In the genomic region with DNA sequence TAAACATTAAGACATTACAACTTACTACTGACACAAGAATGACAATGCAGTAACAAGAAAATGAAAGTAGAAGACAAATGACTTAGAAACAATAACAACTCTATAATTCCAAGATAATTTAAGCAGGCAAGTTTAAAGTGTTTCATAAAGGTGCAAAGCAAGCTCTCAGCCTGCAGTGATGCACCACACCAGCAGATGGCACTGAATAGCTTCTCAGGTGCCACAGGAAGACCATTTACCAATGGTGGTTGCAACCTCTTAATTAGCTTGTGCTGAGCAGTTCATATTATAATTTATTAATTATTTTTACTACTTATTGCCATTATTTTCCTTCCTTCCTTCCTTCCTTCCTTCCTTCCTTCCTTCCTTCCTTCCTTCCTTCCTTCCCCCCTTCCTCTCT, we compare ENCODE assay signal across 9 cellular contexts.
A peak's percentile ranks its signal among the peaks of the same experiment; 100 is the strongest.
DNase-seq lines count a peak whose midpoint lies in the region; ATAC-seq, FAIRE-seq and TF ChIP-seq lines count a peak whose summit lies in the region.
"Had no signal": no experiment of that assay in that cellular context is flagged by ENCODE, and none has a peak within 500 bp of the region (broad histone marks: within the 10 kb centered on the region; RNA-seq: fewer than 3 reads in every experiment).

No MANE protein-coding gene starts in this region.

- H3K4me3 ChIP-seq in ascending aorta: no peak overlapping the region
- H3K4me3 ChIP-seq in keratinocyte (ENCODE audit: control insufficient read depth in 2 of 3, extremely low read depth in 1 of 3, insufficient read depth in 2 of 3, low read depth in 1 of 3, low read length in 3 of 3): no peak overlapping the region

- TF ChIP-seq CTCF in ascending aorta (IDR thresholded peaks at IDR 0.05) (peak in 2 of 3 experiments; percentile 34 to 52), keratinocyte (optimal IDR thresholded peaks at IDR 0.05 in 1 of 3, IDR thresholded peaks at IDR 0.05 in 1 of 3, conservative IDR thresholded peaks at IDR 0.05 in 1 of 3; ENCODE audit: extremely low read depth in 1 of 3, insufficient read depth in 2 of 3, low read length in 3 of 3) (peak; percentile 73 to 86 (median 78))

- H3K27ac ChIP-seq in ascending aorta (no peak overlapping the region), keratinocyte (ENCODE audit: control insufficient read depth, insufficient read depth, low read length) (no peak overlapping the region)

- no peaks in the 10 kb centered on the region for H3K27me3 ChIP-seq in ascending aorta
- no peaks in the 10 kb centered on the region for H3K27me3 ChIP-seq in keratinocyte (ENCODE audit: control insufficient read depth, extremely low read depth, insufficient read depth, low read length)

- H3K4me1 ChIP-seq in ascending aorta (no peaks in the 10 kb centered on the region), keratinocyte (ENCODE audit: control insufficient read depth, extremely low read depth, insufficient read depth, low read length) (no peaks in the 10 kb centered on the region)

- DNase-seq in NCI-H82 (lab: John Stamatoyannopoulos, UW) (peak; percentile 72), NCI-H82 treated with DMSO at 0.1 percent for 48 hours (lab: John Stamatoyannopoulos, UW; ENCODE audit: unreplicated experiment) (no peak), NCI-H748 treated with DMSO at 0.1 percent for 48 hours (lab: John Stamatoyannopoulos, UW) (peak; percentile 3), ascending aorta (ENCODE audit: low spot score in 2 of 2) (no peak), keratinocyte (ENCODE audit: low read depth, low spot score) (peak; percentile 19)
- DNase-seq in stimulated activated naive CD8-positive, alpha-beta T cell treated with anti-CD3 and anti-CD28 coated beads, Interleukin-15, Interleukin-2, amounts not matched to agents 100 U/mL and 50 U/mL, for 24 hours: peak; percentile 34

- no peaks in the 10 kb centered on the region for H3K9me1 ChIP-seq in keratinocyte (ENCODE audit: control insufficient read depth, extremely low read depth, insufficient read depth, low read length)

- H3K9me3 ChIP-seq in ascending aorta (peaks cover 0 to 5% of the 10 kb centered on the region in 2 donors), keratinocyte (ENCODE audit: control insufficient read depth, low read depth, low read length) (no peaks in the 10 kb centered on the region)

- FAIRE-seq in keratinocyte (lab: Jason Lieb, UNC): peak; percentile 65

- no peaks in the 10 kb centered on the region for H4K20me1 ChIP-seq in keratinocyte (ENCODE audit: control insufficient read depth, extremely low read depth, insufficient read depth, low read length)

- H3K36me3 ChIP-seq in ascending aorta (no peaks in the 10 kb centered on the region), keratinocyte (ENCODE audit: control insufficient read depth in 2 of 2, extremely low read depth in 1 of 2, insufficient read depth in 2 of 2, low read length in 2 of 2) (no peaks in the 10 kb centered on the region)

- dilution Hi-C loops in keratinocyte (cut with MboI; ENCODE audit: extremely low pct_ligation_motif_present, low sequenced_read_pairs): no loop called here

- no peak overlapping the region for H2AFZ ChIP-seq in keratinocyte (ENCODE audit: control insufficient read depth, low read length)

- H3K79me2 ChIP-seq in keratinocyte (ENCODE audit: control insufficient read depth, insufficient read depth, low read length): no peaks in the 10 kb centered on the region

- intact Hi-C loops in ascending aorta (cut with DNase I): no loop called here

- no peak overlapping the region for H3K9ac ChIP-seq in keratinocyte (ENCODE audit: control insufficient read depth, extremely low read depth, insufficient read depth, low read length)

- ATAC-seq in HG02943 (IDR thresholded peaks at IDR 0.05; ENCODE audit: low read depth, unreplicated experiment) (peak; percentile 59), HG02938 (IDR thresholded peaks at IDR 0.05; ENCODE audit: unreplicated experiment) (no peak)
- ATAC-seq in stimulated activated naive CD8-positive, alpha-beta T cell treated with anti-CD3 and anti-CD28 coated beads, Interleukin-15, Interleukin-2, amounts not matched to agents 100 U/mL and 50 U/mL, for 24 hours: no peak
- ATAC-seq: activated naive CD4-positive, alpha-beta T cell treated with anti-CD3 and anti-CD28 coated beads, Interleukin-2, amount 50 U/mL, for 72 hours had no signal

- no peak overlapping the region for H3K4me2 ChIP-seq in keratinocyte (ENCODE audit: control insufficient read depth, extremely low read depth, insufficient read depth, low read depth, low read length)

Comparison
In these comparisons a context has a peak if more than half of its experiments do, and no peak if none do; other contexts are left out.
1. DNase-seq: peak in NCI-H82 (single experiment), NCI-H748 treated with DMSO at 0.1 percent for 48 hours (single experiment), keratinocyte (single experiment) and stimulated activated naive CD8-positive, alpha-beta T cell treated with anti-CD3 and anti-CD28 coated beads, Interleukin-15, Interleukin-2, amounts not matched to agents 100 U/mL and 50 U/mL, for 24 hours (single experiment); none in NCI-H82 treated with DMSO at 0.1 percent for 48 hours (single experiment) and ascending aorta (0 of 2).